Comparison of ENCODE assay signal across 8 cellular contexts in genomic region chr7:36366649-36367560, GRCh38. TPM values are rescaled to one million over a fixed set of nuclear protein-coding genes. Genes with fewer than 3 reads are reported as not detected.
DNase-seq lines count a peak whose midpoint lies in the region; TF ChIP-seq lines count a peak whose summit lies in the region.

No MANE protein-coding gene starts in this region.

- TF ChIP-seq EP300 in stomach (IDR thresholded peaks at IDR 0.05) = no peak

- peak overlapping the region; percentile 92 for H3K4me3 Mint-ChIP-seq in neural progenitor cell

- H4K20me1 ChIP-seq in neural progenitor cell (ENCODE audit: low read depth) = peaks cover 4% of the 10 kb centered on the region

- peaks cover 9% of the 10 kb centered on the region for H3K36me3 Mint-ChIP-seq in neural progenitor cell

- DNase-seq in ELR (ENCODE audit: low read depth) = peak; percentile 94
- DNase-seq in HCEC 1CT = peak; percentile 78
- DNase-seq in M059J (ENCODE audit: low read depth) = peak; percentile 88
- DNase-seq in SHP77 (lab: John Stamatoyannopoulos, UW) = peak; percentile 93 to 97
- DNase-seq in activated gamma-delta T cell treated with anti-CD3 and anti-CD28 coated beads, Interleukin-2, amount 50 U/mL, for 16 hours (ENCODE audit: low read depth) = peak; percentile 84
- peak; percentile 79 for DNase-seq in foreskin melanocyte
- DNase-seq in neural progenitor cell (ENCODE audit: low spot score) = peak; percentile 96
- peak; percentile 95 for DNase-seq in stomach

- H3K27me3 ChIP-seq in neural progenitor cell (peaks cover 81% of the 10 kb centered on the region), stomach (no peaks in the 10 kb centered on the region)

- no peaks in the 10 kb centered on the region for H3K9me3 ChIP-seq in neural progenitor cell (ENCODE audit: low read depth)
- no peaks in the 10 kb centered on the region for H3K9me3 ChIP-seq in stomach

- no peak overlapping the region for H3K9ac ChIP-seq in neural progenitor cell

- H3F3A ChIP-seq in neural progenitor cell (ENCODE audit: low read depth) = no peaks in the 10 kb centered on the region

- H3K4me1 ChIP-seq in neural progenitor cell (peaks cover 4% of the 10 kb centered on the region), stomach (peaks cover 0 to 23% (median 10%) of the 10 kb centered on the region in 4 donors)

- peak; percentile 79 for TF ChIP-seq CTCF in neural progenitor cell (IDR thresholded peaks at IDR 0.05)
- TF ChIP-seq CTCF in stomach (IDR thresholded peaks at IDR 0.05) = peak in 5 of 7 experiments; percentile 81 to 90 (median 83)

- peak overlapping the region; percentile 94 for H2AFZ ChIP-seq in neural progenitor cell (replicated peaks)

- WGBS in stomach, 5 donors = 1 to 3% (median 1%) methylated on average over 35 to 99 of the region's 99 CpGs

- H3K4me1 Mint-ChIP-seq in neural progenitor cell = peaks cover 11% of the 10 kb centered on the region

- H3K36me3 ChIP-seq in neural progenitor cell = no peaks in the 10 kb centered on the region
- no peaks in the 10 kb centered on the region for H3K36me3 ChIP-seq in stomach

- H3K27me3 Mint-ChIP-seq in neural progenitor cell (ENCODE audit: insufficient read depth, low read depth) = peaks cover 3% of the 10 kb centered on the region

- H3K4me3 ChIP-seq in neural progenitor cell = peak overlapping the region; percentile 75
- peak overlapping the region; percentile 73 to 92 (median 90) for H3K4me3 ChIP-seq in stomach

- H3K79me2 ChIP-seq in neural progenitor cell (ENCODE audit: low read depth) = no peaks in the 10 kb centered on the region

- peak overlapping the region; percentile 92 for H3K27ac Mint-ChIP-seq in neural progenitor cell

- H3K4me2 ChIP-seq in neural progenitor cell = peak overlapping the region; percentile 83

- H3K27ac ChIP-seq in neural progenitor cell = no peak overlapping the region
- peak overlapping the region; percentile 88 to 93 (median 90) for H3K27ac ChIP-seq in stomach

- peak in 1 of 4 donors; percentile 56 for TF ChIP-seq POLR2A in stomach (IDR thresholded peaks at IDR 0.05)

- intact Hi-C loops in stomach (cut with DNase I; ENCODE audit: low total_unique reads) = no loop called here

- H3K9me3 Mint-ChIP-seq in neural progenitor cell = no peaks in the 10 kb centered on the region

RNA-seq across cellular contexts. Expression of gene ANLN, which starts 22.8 kb away (rescaled TPM):
- total RNA-seq in M059J (2014; rRNA removed; shearing (Covaris generic)) = 259 and 285 TPM in 2 replicates
- total RNA-seq in neural progenitor cell (ENCODE audit: low replicate concordance) (117 and 176 TPM in 2 replicates), stomach (10 to 100 TPM; 11.9 to 25.2 (median 14.6) TPM)
- 1 to 10 TPM; 3.5 to 8.5 (median 5.4) TPM for polyA plus RNA-seq in stomach
